19 cellular contexts compared by ENCODE assay signal in the genomic region with DNA sequence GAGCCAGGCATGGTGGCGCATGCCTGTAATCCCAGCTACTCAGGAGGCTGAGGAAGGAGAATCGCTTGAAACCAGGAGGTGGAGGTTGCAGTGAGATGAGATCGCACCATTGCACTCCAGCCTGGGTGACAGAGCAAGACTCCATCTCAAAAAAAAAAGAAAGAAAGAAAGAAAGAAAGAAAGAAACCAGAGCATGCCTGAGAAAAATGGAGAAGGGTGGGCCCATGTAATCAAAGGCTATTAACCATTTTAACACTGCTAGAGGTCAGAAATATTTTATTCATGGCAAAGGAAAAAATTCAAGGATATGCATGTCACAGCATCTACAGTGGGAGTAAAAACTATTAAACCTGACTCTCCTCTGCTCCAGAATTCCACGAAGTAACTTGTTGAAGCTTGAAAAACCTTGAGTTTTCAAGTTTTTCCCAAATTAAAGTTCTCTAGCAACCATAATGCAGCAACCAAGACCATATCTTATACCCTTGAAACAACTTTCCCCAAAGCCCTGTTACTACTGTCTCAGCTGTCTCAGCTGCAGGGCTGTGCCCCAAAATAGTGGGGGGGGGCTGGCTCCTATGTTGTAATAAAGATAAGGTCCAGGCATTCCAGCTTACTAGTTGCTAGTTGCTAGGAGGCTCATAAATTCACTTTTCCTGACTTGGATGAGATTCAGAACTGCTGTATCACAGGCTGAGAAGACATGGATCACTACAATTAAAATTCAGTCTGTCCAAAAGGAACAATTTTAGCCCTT.
"Had no signal": no experiment of that assay in that cellular context is flagged by ENCODE, and none has a peak within 500 bp of the region (broad histone marks: within the 10 kb centered on the region; RNA-seq: fewer than 3 reads in every experiment).

No MANE protein-coding gene starts in this region.

- DNase-seq: activated B cell treated with CpG ODN at 0.5 μM for 24 hours; activated CD4-positive, alpha-beta T cell treated with anti-CD3 and anti-CD28 coated beads for 48 hours; activated CD8-positive, alpha-beta T cell treated with anti-CD3 and anti-CD28 coated beads for 36 hours; activated effector memory CD4-positive, alpha-beta T cell treated with Interleukin-2 at 50 U/mL for 16 hours; activated naive CD4-positive, alpha-beta T cell treated with anti-CD3 and anti-CD28 coated beads, Interleukin-2, amount 50 U/mL, for 16 hours; activated T-cell treated with anti-CD3 and anti-CD28 coated beads, Interleukin-2, amount 50 U/mL, for 4 hours; effector CD4-positive, alpha-beta T cell; esophagus squamous epithelium; foreskin fibroblast; hypothalamus; mucosa of descending colon; naive thymus-derived CD4-positive, alpha-beta T cell; nucleus accumbens; stimulated activated naive CD8-positive, alpha-beta T cell treated with anti-CD3 and anti-CD28 coated beads, Interleukin-15, Interleukin-2, amounts not matched to agents 100 U/mL and 50 U/mL, for 24 hours; SW 1271; transverse colon had no signal

- H3K36me3 ChIP-seq: esophagus squamous epithelium, transverse colon had no signal

- H3K27ac ChIP-seq: coronary artery, esophagus squamous epithelium, transverse colon had no signal

- H3K4me1 ChIP-seq: esophagus squamous epithelium, transverse colon had no signal

- FAIRE-seq: endothelial cell of umbilical vein, TTC549 had no signal

- ATAC-seq: activated CD8-positive, alpha-beta T cell treated with anti-CD3 and anti-CD28 coated beads for 36 hours; activated T-cell treated with anti-CD3 and anti-CD28 coated beads, Interleukin-2, amount 50 U/mL, for 4 hours; mucosa of descending colon; naive thymus-derived CD4-positive, alpha-beta T cell; stimulated activated naive CD8-positive, alpha-beta T cell treated with anti-CD3 and anti-CD28 coated beads, Interleukin-15, Interleukin-2, amounts not matched to agents 100 U/mL and 50 U/mL, for 24 hours had no signal

- H3K4me3 ChIP-seq: coronary artery, esophagus squamous epithelium, mucosa of descending colon, transverse colon had no signal

- H3K9me3 ChIP-seq: esophagus squamous epithelium, mucosa of descending colon, transverse colon had no signal

- H3K27me3 ChIP-seq: esophagus squamous epithelium had no signal
